In the genomic region with DNA sequence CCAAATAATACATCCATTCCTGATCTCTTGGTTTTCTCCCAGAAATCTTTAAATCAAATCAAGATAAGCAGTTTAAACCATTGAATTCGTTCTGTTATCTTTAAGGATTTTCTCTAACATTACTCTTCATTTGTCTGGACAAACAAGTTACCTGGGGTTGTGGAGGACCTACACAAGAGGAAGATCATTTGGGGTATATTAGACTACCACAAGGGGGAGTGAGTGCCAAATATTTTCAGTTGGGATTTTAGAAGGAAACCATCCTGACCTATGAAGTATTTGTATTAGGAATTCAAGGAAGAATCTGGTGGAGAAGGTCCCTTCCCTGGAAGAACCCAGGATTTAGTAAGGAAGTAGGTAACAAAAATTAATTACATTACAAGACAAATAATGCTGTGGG, we compare ENCODE assay signal across 1 cellular context.
TF ChIP-seq lines count a peak whose summit lies in the region.

No MANE protein-coding gene starts in this region.

TF ChIP-seq in H1, 55 proteins besides CTCF, POLR2A, EP300 and RAD21:
- no peak for TF ChIP-seq YY1 (IDR thresholded peaks at IDR 0.05; ENCODE audit: low read depth, low read length)
